In genomic region chr15:100250166-100250800, GRCh38 we compare ENCODE assay signal across 17 cellular contexts.
DNase-seq lines count a peak whose midpoint lies in the region; ATAC-seq and TF ChIP-seq lines count a peak whose summit lies in the region.
"Had no signal": no experiment of that assay in that cellular context is flagged by ENCODE, and none has a peak within 500 bp of the region (broad histone marks: within the 10 kb centered on the region; RNA-seq: fewer than 3 reads in every experiment).

No MANE protein-coding gene starts in this region.

- H3K9me3 Mint-ChIP-seq in activated naive CD8-positive, alpha-beta T cell treated with anti-CD3 and anti-CD28 coated beads for 36 hours: no peaks in the 10 kb centered on the region

- in situ Hi-C loops in gastrocnemius medialis (cut with MboI; ENCODE audit: low sequenced_read_pairs in 4 of 4): no loop called here

- H3K36me3 ChIP-seq in gastrocnemius medialis (peaks cover 0 to 6% of the 10 kb centered on the region in 2 donors), osteoblast (ENCODE audit: insufficient read depth, low read length) (no peaks in the 10 kb centered on the region)

- intact Hi-C loops in left ventricle myocardium superior (cut with micrococcal nuclease): no loop called here
- intact Hi-C loops in gastrocnemius medialis (cut with DNase I; ENCODE audit: low total_unique reads): no loop called here

- ATAC-seq in left ventricle myocardium superior (peak; percentile 77), gastrocnemius medialis (peak; percentile 45 to 68), HG02763 (IDR thresholded peaks at IDR 0.05; ENCODE audit: unreplicated experiment) (no peak)

- H3K4me3 Mint-ChIP-seq in activated naive CD8-positive, alpha-beta T cell treated with anti-CD3 and anti-CD28 coated beads for 36 hours: no peak overlapping the region
- H3K4me3 Mint-ChIP-seq: HFFc6 had no signal

- H3K27me3 ChIP-seq in gastrocnemius medialis (no peaks in the 10 kb centered on the region), osteoblast (ENCODE audit: insufficient read depth, low read length) (no peaks in the 10 kb centered on the region)

- H4K20me1 ChIP-seq in osteoblast (ENCODE audit: insufficient read depth, low read length): no peaks in the 10 kb centered on the region

- no peaks in the 10 kb centered on the region for H3K79me2 ChIP-seq in osteoblast (ENCODE audit: insufficient read depth, low read length)

- TF ChIP-seq CTCF in gastrocnemius medialis (IDR thresholded peaks at IDR 0.05 in 4 of 5, conservative IDR thresholded peaks at IDR 0.05 in 1 of 5) (no peak), osteoblast (IDR thresholded peaks at IDR 0.05; ENCODE audit: extremely low read depth, low read depth, low read length) (no peak)

- no peaks in the 10 kb centered on the region for H3K9me3 ChIP-seq in gastrocnemius medialis
- H3K9me3 ChIP-seq in osteoblast (ENCODE audit: low read depth, low read length): no peaks in the 10 kb centered on the region

- DNase-seq in LHCN-M2 (ENCODE audit: low read depth) (peak; percentile 1), ecto neural progenitor cell (ENCODE audit: low spot score) (peak; percentile 19), left ventricle myocardium superior (no peak), gastrocnemius medialis (no peak), T-helper 9 cell (no peak), osteoblast (ENCODE audit: insufficient read length, low spot score, missing footprints) (no peak)
- DNase-seq in activated naive CD8-positive, alpha-beta T cell treated with anti-CD3 and anti-CD28 coated beads for 36 hours: no peak
- DNase-seq: C1 segment of cervical spinal cord, DMS 273 treated with DMSO at 0.1 percent for 48 hours, HFFc6, KBM-7, NCI-H1436, NCI-H2081, NCI-H510A, NCI-H82, PC-9 had no signal

- H3K27me3 Mint-ChIP-seq in activated naive CD8-positive, alpha-beta T cell treated with anti-CD3 and anti-CD28 coated beads for 36 hours: no peaks in the 10 kb centered on the region

- H3K4me2 ChIP-seq in osteoblast (ENCODE audit: insufficient read depth, low read length): no peak overlapping the region
- H3K4me2 ChIP-seq: PC-9 had no signal

- H3K4me3 ChIP-seq in gastrocnemius medialis (no peak overlapping the region), osteoblast (ENCODE audit: insufficient read depth, low read length) (no peak overlapping the region)
- H3K4me3 ChIP-seq: PC-9 had no signal

- H3K27ac Mint-ChIP-seq in activated naive CD8-positive, alpha-beta T cell treated with anti-CD3 and anti-CD28 coated beads for 36 hours: no peak overlapping the region
- H3K27ac Mint-ChIP-seq: HFFc6 had no signal

- H3K4me1 ChIP-seq in gastrocnemius medialis (no peaks in the 10 kb centered on the region), osteoblast (ENCODE audit: insufficient read depth, low read length) (no peaks in the 10 kb centered on the region)

- no peak overlapping the region for H3K27ac ChIP-seq in gastrocnemius medialis
- no peak overlapping the region for H3K27ac ChIP-seq in osteoblast (ENCODE audit: low read depth, low read length)
- H3K27ac ChIP-seq: PC-9 had no signal

- TF ChIP-seq POLR2A in gastrocnemius medialis (IDR thresholded peaks at IDR 0.05): no peak

- no peaks in the 10 kb centered on the region for H3K36me3 Mint-ChIP-seq in activated naive CD8-positive, alpha-beta T cell treated with anti-CD3 and anti-CD28 coated beads for 36 hours

- H2AFZ ChIP-seq in osteoblast (ENCODE audit: low read length): no peak overlapping the region
- H2AFZ ChIP-seq: PC-9 had no signal

- peaks cover 4% of the 10 kb centered on the region for H3K4me1 Mint-ChIP-seq in activated naive CD8-positive, alpha-beta T cell treated with anti-CD3 and anti-CD28 coated beads for 36 hours

Comparison
In these comparisons a context has a peak if more than half of its experiments do, and no peak if none do; other contexts are left out.
1. DNase-seq: peak in LHCN-M2 (single experiment) and ecto neural progenitor cell (single experiment); none in left ventricle myocardium superior (single experiment), gastrocnemius medialis (0 of 2), T-helper 9 cell (single experiment), activated naive CD8-positive, alpha-beta T cell treated with anti-CD3 and anti-CD28 coated beads for 36 hours (single experiment) and osteoblast (single experiment).